Comparison of ENCODE assay signal across 12 cellular contexts in genomic region chr5:55816342-55816741, GRCh38. TPM values are rescaled to one million over a fixed set of nuclear protein-coding genes. Genes with fewer than 3 reads are reported as not detected.
DNase-seq lines count a peak whose midpoint lies in the region; FAIRE-seq and TF ChIP-seq lines count a peak whose summit lies in the region.
"Had no signal": no experiment of that assay in that cellular context is flagged by ENCODE, and none has a peak within 500 bp of the region (broad histone marks: within the 10 kb centered on the region; RNA-seq: fewer than 3 reads in every experiment).

No MANE protein-coding gene starts in this region.

- H2AFZ ChIP-seq in keratinocyte (ENCODE audit: control insufficient read depth, low read length) = no peak overlapping the region

- H3K9me3 ChIP-seq in keratinocyte (ENCODE audit: control insufficient read depth, low read depth, low read length) = no peaks in the 10 kb centered on the region

- H3K27ac ChIP-seq in brain microvascular endothelial cell (no peak overlapping the region), keratinocyte (ENCODE audit: control insufficient read depth, insufficient read depth, low read length) (no peak overlapping the region)

- FAIRE-seq in HTR-8/SVneo (lab: Jason Lieb, UNC) = no peak
- no peak for FAIRE-seq in keratinocyte (lab: Jason Lieb, UNC)
- FAIRE-seq: GM18507 had no signal

- in situ Hi-C loops in brain microvascular endothelial cell (cut with HindIII; ENCODE audit: low pct_ligation_motif_present, low sequenced_read_pairs) = no loop called here

- H4K20me1 ChIP-seq in keratinocyte (ENCODE audit: control insufficient read depth, extremely low read depth, insufficient read depth, low read length) = no peaks in the 10 kb centered on the region

- DNase-seq in AG20443 (ENCODE audit: low spot score) (peak; percentile 65), HTR-8/SVneo (ENCODE audit: insufficient read length, low spot score) (peak; percentile 64), brain microvascular endothelial cell (peak; percentile 44), keratinocyte (ENCODE audit: low read depth, low spot score) (peak; percentile 5), anterior cingulate cortex (lab: John Stamatoyannopoulos, UW) (no peak), D341Med (ENCODE audit: low spot score) (no peak), activated T-cell treated with anti-CD3 and anti-CD28 coated beads for 4 hours (no peak), SHP77 (lab: John Stamatoyannopoulos, UW) (no peak)
- DNase-seq: activated CD4-positive, CD25-positive, alpha-beta regulatory T cell; RPMI8226 had no signal

- no peaks in the 10 kb centered on the region for H3K27me3 ChIP-seq in brain microvascular endothelial cell (replicated peaks)
- H3K27me3 ChIP-seq in keratinocyte (ENCODE audit: control insufficient read depth, extremely low read depth, insufficient read depth, low read length) = no peaks in the 10 kb centered on the region

- H3K4me1 ChIP-seq in keratinocyte (ENCODE audit: control insufficient read depth, extremely low read depth, insufficient read depth, low read length) = no peaks in the 10 kb centered on the region

- no peak overlapping the region for H3K9ac ChIP-seq in keratinocyte (ENCODE audit: control insufficient read depth, extremely low read depth, insufficient read depth, low read length)

- dilution Hi-C loops in keratinocyte (cut with MboI; ENCODE audit: extremely low pct_ligation_motif_present, low sequenced_read_pairs) = no loop called here

- no peaks in the 10 kb centered on the region for H3K79me2 ChIP-seq in keratinocyte (ENCODE audit: control insufficient read depth, insufficient read depth, low read length)

- no peak overlapping the region for H3K4me3 ChIP-seq in brain microvascular endothelial cell (ENCODE audit: low read depth, low read length)
- no peak overlapping the region for H3K4me3 ChIP-seq in keratinocyte (ENCODE audit: control insufficient read depth in 2 of 3, extremely low read depth in 1 of 3, insufficient read depth in 2 of 3, low read depth in 1 of 3, low read length in 3 of 3)

- H3K9me1 ChIP-seq in keratinocyte (ENCODE audit: control insufficient read depth, extremely low read depth, insufficient read depth, low read length) = no peaks in the 10 kb centered on the region

- H3K4me2 ChIP-seq in keratinocyte (ENCODE audit: control insufficient read depth, extremely low read depth, insufficient read depth, low read depth, low read length) = no peak overlapping the region

- no peak for TF ChIP-seq CTCF in brain microvascular endothelial cell (IDR thresholded peaks at IDR 0.05; ENCODE audit: low read depth, low read length, missing control alignments)
- TF ChIP-seq CTCF in keratinocyte (optimal IDR thresholded peaks at IDR 0.05 in 1 of 3, IDR thresholded peaks at IDR 0.05 in 1 of 3, conservative IDR thresholded peaks at IDR 0.05 in 1 of 3; ENCODE audit: extremely low read depth in 1 of 3, insufficient read depth in 2 of 3, low read length in 3 of 3) = no peak

- H3K36me3 ChIP-seq in brain microvascular endothelial cell (replicated peaks) (no peaks in the 10 kb centered on the region), keratinocyte (ENCODE audit: control insufficient read depth in 2 of 2, extremely low read depth in 1 of 2, insufficient read depth in 2 of 2, low read length in 2 of 2) (no peaks in the 10 kb centered on the region)

RNA-seq across cellular contexts. Expression of gene IL31RA, which starts 34.8 kb away (rescaled TPM):
- polyA plus RNA-seq in keratinocyte = 4.6 to 6.7 TPM (median 6.0 TPM) in 3 replicates
- polyA plus RNA-seq in keratinocyte (2011; ENCODE audit: low read depth) = 0.35 TPM
- 2.6 and 3.3 TPM in 2 replicates for polyA plus RNA-seq in keratinocyte (2011; cell fraction: cytosol; rRNA removed)
- 7.1 and 8.0 TPM in 2 replicates for polyA plus RNA-seq in keratinocyte (2011; cell fraction: nucleus; rRNA removed)
- 0.42 and 4.7 TPM in 2 replicates for polyA plus RNA-seq in keratinocyte (2012; ENCODE audit: low replicate concordance)
- polyA minus RNA-seq in keratinocyte = 3.9 to 7.0 TPM (median 5.4 TPM) in 3 replicates
- polyA minus RNA-seq in keratinocyte (2011; cell fraction: cytosol; rRNA and poly(A)+ RNA removed) = 4.4 TPM
- 5.0 and 12.8 TPM in 2 replicates for polyA minus RNA-seq in keratinocyte (2011; cell fraction: nucleus; rRNA and poly(A)+ RNA removed)
- polyA plus RNA-seq: IgD-negative memory B cell had no signal

Comparison
In these comparisons a context has a peak if more than half of its experiments do, and no peak if none do; other contexts are left out.
1. DNase-seq: peak in AG20443 (single experiment), HTR-8/SVneo (single experiment), brain microvascular endothelial cell (single experiment) and keratinocyte (single experiment); none in anterior cingulate cortex (0 of 58), D341Med (single experiment), activated T-cell treated with anti-CD3 and anti-CD28 coated beads for 4 hours (single experiment) and SHP77 (0 of 2).